In the genomic region with DNA sequence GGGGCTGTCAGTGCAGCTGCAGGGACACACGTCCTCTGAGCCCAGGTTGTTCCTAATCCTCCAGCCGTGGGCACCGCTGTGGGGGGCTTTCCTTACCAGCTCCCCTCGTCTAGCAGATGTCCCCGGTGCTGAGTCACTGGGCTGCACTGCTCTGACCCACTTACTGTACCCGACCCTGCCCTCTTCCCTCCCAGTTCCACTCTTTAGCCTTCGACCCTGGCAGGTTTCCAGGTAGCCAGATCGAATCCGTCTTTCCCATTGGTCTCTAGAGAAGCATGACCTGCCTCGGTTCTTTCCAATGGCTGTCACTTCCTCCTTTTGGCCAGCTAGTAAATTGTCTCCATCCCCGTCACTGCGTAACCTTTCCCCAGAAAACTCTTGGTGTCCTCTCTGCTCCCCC, we compare ENCODE assay signal across 1 cellular context.
TF ChIP-seq lines count a peak whose summit lies in the region.

No MANE protein-coding gene starts in this region.

TF ChIP-seq in K562, 482 proteins besides CTCF, POLR2A, EP300 and RAD21 (continued from another document):
- TF ChIP-seq IRF9 (tag; IDR thresholded peaks at IDR 0.05) (no peak), PKNOX1 (IDR thresholded peaks at IDR 0.05) (peak; percentile 45; the same call in 1 of the 2 replicates), CHD4 (IDR thresholded peaks at IDR 0.05; ENCODE audit: insufficient read depth, insufficient replicate concordance, low read depth, low read length, poor library complexity, severe bottlenecking) (no peak), MYNN (IDR thresholded peaks at IDR 0.05) (0 out of 2 replicates have a peak, but pooled peaks have one; percentile 35), MYNN (CRISPR knock-in tag; IDR thresholded peaks at IDR 0.05) (no peak), HOMEZ (CRISPR knock-in tag; IDR thresholded peaks at IDR 0.05) (no peak), MAFF (IDR thresholded peaks at IDR 0.05; ENCODE audit: low read length) (no peak), SREBF2 (CRISPR knock-in tag; IDR thresholded peaks at IDR 0.05) (no peak), RCOR1 (IDR thresholded peaks at IDR 0.05; ENCODE audit: borderline replicate concordance in 1 of 2, low read depth in 2 of 2, low read length in 2 of 2) (0 out of 4 replicates have a peak, but pooled peaks of 1 of the 2 experiments have one; percentile 38), FOSL1 (tag; conservative IDR thresholded peaks at IDR 0.05) (no peak), SETDB1 (IDR thresholded peaks at IDR 0.05; ENCODE audit: low read length) (no peak), BDP1 (IDR thresholded peaks at IDR 0.05; ENCODE audit: insufficient read depth, insufficient read length) (no peak), CBFA2T2 (conservative IDR thresholded peaks at IDR 0.05) (no peak), MAFK (IDR thresholded peaks at IDR 0.05; ENCODE audit: low read length) (0 out of 2 replicates have a peak, but pooled peaks have one; percentile 10), MCM5 (IDR thresholded peaks at IDR 0.05; ENCODE audit: low read depth) (no peak), ZBTB7A (IDR thresholded peaks at IDR 0.05; ENCODE audit: borderline replicate concordance, control insufficient read depth, low read depth, low read length) (0 out of 2 replicates have a peak, but pooled peaks have one; percentile 27), CXXC5 (CRISPR knock-in tag; IDR thresholded peaks at IDR 0.05) (peak; percentile 18; the same call in 1 of the 2 replicates), KLF1 (tag; IDR thresholded peaks at IDR 0.05) (no peak), SPI1 (IDR thresholded peaks at IDR 0.05; ENCODE audit: borderline replicate concordance, low read depth, low read length) (peak; percentile 97), HNRNPK (IDR thresholded peaks at IDR 0.05; ENCODE audit: low read depth, low read length, poor library complexity, severe bottlenecking) (no peak), ARID2 (IDR thresholded peaks at IDR 0.05) (no peak)
- TF ChIP-seq, protein P1, sequence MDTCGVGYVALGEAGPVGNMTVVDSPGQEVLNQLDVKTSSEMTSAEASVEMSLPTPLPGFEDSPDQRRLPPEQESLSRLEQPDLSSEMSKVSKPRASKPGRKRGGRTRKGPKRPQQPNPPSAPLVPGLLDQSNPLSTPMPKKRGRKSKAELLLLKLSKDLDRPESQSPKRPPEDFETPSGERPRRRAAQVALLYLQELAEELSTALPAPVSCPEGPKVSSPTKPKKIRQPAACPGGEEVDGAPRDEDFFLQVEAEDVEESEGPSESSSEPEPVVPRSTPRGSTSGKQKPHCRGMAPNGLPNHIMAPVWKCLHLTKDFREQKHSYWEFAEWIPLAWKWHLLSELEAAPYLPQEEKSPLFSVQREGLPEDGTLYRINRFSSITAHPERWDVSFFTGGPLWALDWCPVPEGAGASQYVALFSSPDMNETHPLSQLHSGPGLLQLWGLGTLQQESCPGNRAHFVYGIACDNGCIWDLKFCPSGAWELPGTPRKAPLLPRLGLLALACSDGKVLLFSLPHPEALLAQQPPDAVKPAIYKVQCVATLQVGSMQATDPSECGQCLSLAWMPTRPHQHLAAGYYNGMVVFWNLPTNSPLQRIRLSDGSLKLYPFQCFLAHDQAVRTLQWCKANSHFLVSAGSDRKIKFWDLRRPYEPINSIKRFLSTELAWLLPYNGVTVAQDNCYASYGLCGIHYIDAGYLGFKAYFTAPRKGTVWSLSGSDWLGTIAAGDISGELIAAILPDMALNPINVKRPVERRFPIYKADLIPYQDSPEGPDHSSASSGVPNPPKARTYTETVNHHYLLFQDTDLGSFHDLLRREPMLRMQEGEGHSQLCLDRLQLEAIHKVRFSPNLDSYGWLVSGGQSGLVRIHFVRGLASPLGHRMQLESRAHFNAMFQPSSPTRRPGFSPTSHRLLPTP (IDR thresholded peaks at IDR 0.05; ENCODE audit: borderline replicate concordance, extremely low read depth, insufficient read length): no peak
- TF ChIP-seq, protein P2, sequence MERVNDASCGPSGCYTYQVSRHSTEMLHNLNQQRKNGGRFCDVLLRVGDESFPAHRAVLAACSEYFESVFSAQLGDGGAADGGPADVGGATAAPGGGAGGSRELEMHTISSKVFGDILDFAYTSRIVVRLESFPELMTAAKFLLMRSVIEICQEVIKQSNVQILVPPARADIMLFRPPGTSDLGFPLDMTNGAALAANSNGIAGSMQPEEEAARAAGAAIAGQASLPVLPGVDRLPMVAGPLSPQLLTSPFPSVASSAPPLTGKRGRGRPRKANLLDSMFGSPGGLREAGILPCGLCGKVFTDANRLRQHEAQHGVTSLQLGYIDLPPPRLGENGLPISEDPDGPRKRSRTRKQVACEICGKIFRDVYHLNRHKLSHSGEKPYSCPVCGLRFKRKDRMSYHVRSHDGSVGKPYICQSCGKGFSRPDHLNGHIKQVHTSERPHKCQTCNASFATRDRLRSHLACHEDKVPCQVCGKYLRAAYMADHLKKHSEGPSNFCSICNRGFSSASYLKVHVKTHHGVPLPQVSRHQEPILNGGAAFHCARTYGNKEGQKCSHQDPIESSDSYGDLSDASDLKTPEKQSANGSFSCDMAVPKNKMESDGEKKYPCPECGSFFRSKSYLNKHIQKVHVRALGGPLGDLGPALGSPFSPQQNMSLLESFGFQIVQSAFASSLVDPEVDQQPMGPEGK (CRISPR knock-in tag; IDR thresholded peaks at IDR 0.05; ENCODE audit: borderline replicate concordance): no peak
